Comparison of ENCODE assay signal across 16 cellular contexts in the genomic region with DNA sequence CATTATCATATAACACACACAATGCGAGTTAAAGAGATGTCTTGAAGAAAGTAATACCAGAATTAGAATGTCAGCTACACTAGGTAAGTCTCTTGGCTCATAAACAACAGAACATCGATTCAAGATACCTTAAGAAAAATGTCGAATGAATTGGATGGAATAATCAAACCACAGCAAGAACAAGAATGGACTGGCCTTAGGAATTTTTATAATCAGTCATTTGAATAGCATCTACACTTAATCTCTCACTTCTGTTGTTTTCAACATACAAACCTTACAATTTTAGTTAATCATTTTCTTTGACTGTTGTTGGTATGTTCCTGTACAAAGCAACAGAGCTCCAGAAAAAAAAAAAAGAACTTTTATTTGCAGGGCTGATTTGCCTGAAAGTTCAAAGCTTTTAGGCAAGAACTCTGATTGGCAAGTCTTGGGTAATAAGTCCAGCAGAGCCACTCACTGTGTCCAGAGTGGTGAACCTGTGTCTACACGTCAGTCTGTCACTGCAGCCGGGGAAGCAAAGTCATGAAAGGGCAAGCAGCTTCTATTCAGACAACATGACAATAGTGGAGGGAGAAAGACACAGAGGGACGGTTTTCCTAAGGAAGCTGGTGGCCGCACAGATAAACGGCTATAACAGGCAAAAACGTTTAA.
DNase-seq lines count a peak whose midpoint lies in the region; ATAC-seq and TF ChIP-seq lines count a peak whose summit lies in the region.
"Had no signal": no experiment of that assay in that cellular context is flagged by ENCODE, and none has a peak within 500 bp of the region (broad histone marks: within the 10 kb centered on the region; RNA-seq: fewer than 3 reads in every experiment).

No MANE protein-coding gene starts in this region.

- H4K20me1 ChIP-seq in mammary epithelial cell (ENCODE audit: insufficient read depth, low read length), result no peaks in the 10 kb centered on the region

- dilution Hi-C loops in mammary epithelial cell (cut with HindIII; ENCODE audit: low sequenced_read_pairs), result no loop called here

- ATAC-seq in body of pancreas, result no peak
- ATAC-seq: CD8-positive, alpha-beta T cell; HCT116 had no signal

- no peak for TF ChIP-seq CTCF in mammary epithelial cell (conservative IDR thresholded peaks at IDR 0.05 in 1 of 2, IDR thresholded peaks at IDR 0.05 in 1 of 2; ENCODE audit: extremely low read depth in 1 of 2, insufficient read depth in 1 of 2, low read depth in 1 of 2, low read length in 2 of 2)
- no peak for TF ChIP-seq CTCF in breast epithelium (IDR thresholded peaks at IDR 0.05)
- TF ChIP-seq CTCF in epithelial cell of proximal tubule (conservative IDR thresholded peaks at IDR 0.05; ENCODE audit: low read depth, low read length), result no peak
- no peak for TF ChIP-seq CTCF in nephron (IDR thresholded peaks at IDR 0.05; ENCODE audit: unreplicated experiment in 3 of 3)
- TF ChIP-seq CTCF in body of pancreas (IDR thresholded peaks at IDR 0.05), result no peak

- no peak overlapping the region for H3K9ac ChIP-seq in mammary epithelial cell (ENCODE audit: insufficient read depth, low read length)
- H3K9ac ChIP-seq: GM23248 had no signal

- TF ChIP-seq POLR2A in breast epithelium (IDR thresholded peaks at IDR 0.05), result no peak
- no peak for TF ChIP-seq POLR2A in body of pancreas (IDR thresholded peaks at IDR 0.05)

- H3K4me2 ChIP-seq in mammary epithelial cell (ENCODE audit: insufficient read depth, low read depth, low read length), result peak overlapping the region; percentile 57

- H3K36me3 ChIP-seq in mammary epithelial cell (ENCODE audit: insufficient read depth, low read length) (no peaks in the 10 kb centered on the region), breast epithelium (no peaks in the 10 kb centered on the region), body of pancreas (replicated peaks in 1 of 2; ENCODE audit: insufficient read depth in 1 of 2, low read depth in 2 of 2) (no peaks in the 10 kb centered on the region)

- peak overlapping the region; percentile 17 to 67 (median 55) for H3K27ac Mint-ChIP-seq in nephron
- H3K27ac Mint-ChIP-seq: CD14-positive monocyte; CD8-positive, alpha-beta T cell had no signal

- no TSS peak for BruUV-seq in mammary epithelial cell (replicated peaks; lab: Mats Ljungman, UMichigan)

- no peaks in the 10 kb centered on the region for H3K27me3 Mint-ChIP-seq in nephron (ENCODE audit: low read depth)

- no peaks in the 10 kb centered on the region for H3K36me3 Mint-ChIP-seq in nephron (ENCODE audit: low read depth)
- H3K36me3 Mint-ChIP-seq: CD14-positive monocyte; CD8-positive, alpha-beta T cell had no signal

- H3K79me2 ChIP-seq in mammary epithelial cell (ENCODE audit: insufficient read depth, low read length), result no peaks in the 10 kb centered on the region

- in situ Hi-C loops in mammary epithelial cell (cut with MboI; ENCODE audit: low sequenced_read_pairs in 2 of 2), result no loop called here

- peak overlapping the region; percentile 53 for H2AFZ ChIP-seq in mammary epithelial cell (ENCODE audit: low read depth, low read length)
- H2AFZ ChIP-seq: GM23248 had no signal

- H3K27me3 ChIP-seq in mammary epithelial cell (ENCODE audit: insufficient read depth, low read length) (no peaks in the 10 kb centered on the region), breast epithelium (no peaks in the 10 kb centered on the region), body of pancreas (no peaks in the 10 kb centered on the region)

- H3K27ac ChIP-seq in mammary epithelial cell (ENCODE audit: insufficient read depth, low read depth, low read length) (no peak overlapping the region), breast epithelium (no peak overlapping the region), body of pancreas (no peak overlapping the region), substantia nigra (ENCODE audit: low read depth, low read length, poor library complexity, severe bottlenecking) (no peak overlapping the region)
- H3K27ac ChIP-seq: 22Rv1, GM23248 had no signal

- H3K9me3 ChIP-seq in mammary epithelial cell (replicated peaks; ENCODE audit: insufficient read depth, low read length) (no peaks in the 10 kb centered on the region), breast epithelium (no peaks in the 10 kb centered on the region), body of pancreas (no peaks in the 10 kb centered on the region)

- 48% methylated on average over 9 of the region's 9 CpGs for WGBS in mammary epithelial cell (ENCODE audit: low coverage, missing lambda C conversion rate)
- 52 to 60% methylated on average over 9 of the region's 9 CpGs for WGBS in body of pancreas, 2 donors

- H3K4me3 ChIP-seq in mammary epithelial cell (replicated peaks in 1 of 3; ENCODE audit: insufficient read depth in 1 of 3, low read depth in 2 of 3, low read length in 3 of 3) (no peak overlapping the region), breast epithelium (no peak overlapping the region), epithelial cell of proximal tubule (ENCODE audit: low read depth, low read length) (no peak overlapping the region), body of pancreas (no peak overlapping the region)
- H3K4me3 ChIP-seq: GM23248 had no signal

- intact Hi-C loops in mammary epithelial cell (cut with micrococcal nuclease) (loop anchor here (5.0 kb wide), 1 partner anchor 121 kb away; no protein-coding TSS in a partner anchor), breast epithelium (cut with DNase I; ENCODE audit: low total_unique reads) (no loop called here), body of pancreas (cut with DNase I) (no loop called here)

- H3K4me1 Mint-ChIP-seq in nephron, result no peaks in the 10 kb centered on the region
- H3K4me1 Mint-ChIP-seq: CD14-positive monocyte had no signal

- no peak overlapping the region for H3K4me3 Mint-ChIP-seq in nephron
- H3K4me3 Mint-ChIP-seq: CD14-positive monocyte; CD8-positive, alpha-beta T cell had no signal

- H3K9me3 Mint-ChIP-seq in nephron, result no peaks in the 10 kb centered on the region

- CTCF ChIA-PET in mammary epithelial cell (lab: Charles Lee; ENCODE audit: low non-redundant PET), result interaction anchor here (0.5 kb wide), 1 partner anchor 1254 kb away, joined by 4 read pairs; no protein-coding TSS in a partner anchor

- H3K4me1 ChIP-seq in mammary epithelial cell (ENCODE audit: insufficient read depth, low read length) (peaks cover 8% of the 10 kb centered on the region), breast epithelium (no peaks in the 10 kb centered on the region), body of pancreas (no peaks in the 10 kb centered on the region)

- DNase-seq in mammary epithelial cell (peak; percentile 50), breast epithelium (ENCODE audit: low spot score in 2 of 2) (no peak), epithelial cell of proximal tubule (ENCODE audit: low read depth) (peak; percentile 10), NCI-H2171 (lab: John Stamatoyannopoulos, UW) (no peak), EL (no peak), body of pancreas (no peak), substantia nigra (lab: John Stamatoyannopoulos, UW) (no peak)
- DNase-seq: CD8-positive, alpha-beta T cell; COR-L47; DND-41; GF-D8; GM23248 had no signal

Comparison
In these comparisons a context has a peak if more than half of its experiments do, and no peak if none do; other contexts are left out.
1. DNase-seq: peak in mammary epithelial cell (single experiment) and epithelial cell of proximal tubule (single experiment); none in breast epithelium (0 of 2), NCI-H2171 (single experiment), EL (single experiment), body of pancreas (0 of 4) and substantia nigra (0 of 49).